8 cellular contexts compared by ENCODE assay signal in genomic region chr14:24215495-24216344, GRCh38. TPM values are rescaled to one million over a fixed set of nuclear protein-coding genes. Genes with fewer than 3 reads are reported as not detected.
DNase-seq lines count a peak whose midpoint lies in the region; ATAC-seq and TF ChIP-seq lines count a peak whose summit lies in the region.

Gene MDP1 (minus strand): TSS chr14:24216066. CDS start chr14:24215955, 111 bp downstream.

- H4K20me1 ChIP-seq in mammary epithelial cell (ENCODE audit: insufficient read depth, low read length), result no peaks in the 10 kb centered on the region

- H3K27ac ChIP-seq in AG04450 (ENCODE audit: low read depth, low read length) (peak within 1 kb of the TSS; percentile 84), WERI-Rb-1 (peak within 1 kb of the TSS; percentile 81), mammary epithelial cell (ENCODE audit: insufficient read depth, low read depth, low read length) (peak within 1 kb of the TSS; percentile 42)

- POLR2A ChIA-PET in AG04450 (lab: Yijun Ruan, JAX), result interaction anchor here (0.8 to 1.6 kb wide), 7 partner anchors 15 to 85 kb away, joined by 3 to 9 read pairs (median 4); partner anchors contain the start of genes RABGGTA and TINF2

- dilution Hi-C loops in mammary epithelial cell (cut with HindIII; ENCODE audit: low sequenced_read_pairs), result no loop called here

- peak; percentile 41 for TF ChIP-seq CTCF in AG04450 (IDR thresholded peaks at IDR 0.05; ENCODE audit: low read depth, low read length)
- TF ChIP-seq CTCF in WERI-Rb-1 (IDR thresholded peaks at IDR 0.05; ENCODE audit: low read depth, low read length), result peak; percentile 89
- TF ChIP-seq CTCF in mammary epithelial cell (conservative IDR thresholded peaks at IDR 0.05 in 1 of 2, IDR thresholded peaks at IDR 0.05 in 1 of 2; ENCODE audit: extremely low read depth in 1 of 2, insufficient read depth in 1 of 2, low read depth in 1 of 2, low read length in 2 of 2), result peak; percentile 39 to 60

- H3K9ac ChIP-seq in mammary epithelial cell (ENCODE audit: insufficient read depth, low read length), result peak within 1 kb of the TSS; percentile 74

- H3K4me3 ChIP-seq in AG04450 (ENCODE audit: low read depth, low read length) (peak within 1 kb of the TSS; percentile 79), WERI-Rb-1 (ENCODE audit: low read depth, low read length) (peak within 1 kb of the TSS; percentile 91), mammary epithelial cell (replicated peaks in 1 of 3; ENCODE audit: insufficient read depth in 1 of 3, low read depth in 2 of 3, low read length in 3 of 3) (peak within 1 kb of the TSS; percentile 34 to 86 (median 46))

- H3K9me3 ChIP-seq in AG04450 (ENCODE audit: control insufficient read depth, insufficient read depth, low read length) (no peaks in the 10 kb centered on the region; the same call in 1 of the 2 replicates), WERI-Rb-1 (ENCODE audit: severe bottlenecking) (no peaks in the 10 kb centered on the region), mammary epithelial cell (replicated peaks; ENCODE audit: insufficient read depth, low read length) (no peaks in the 10 kb centered on the region)

- ATAC-seq in GM18868 (IDR thresholded peaks at IDR 0.05; ENCODE audit: unreplicated experiment), result peak; percentile 68
- ATAC-seq in HG03108 (IDR thresholded peaks at IDR 0.05; ENCODE audit: unreplicated experiment), result peak; percentile 62

- 3% methylated on average over 23 of the region's 40 CpGs for WGBS in mammary epithelial cell (ENCODE audit: low coverage, missing lambda C conversion rate)

- H3K79me2 ChIP-seq in mammary epithelial cell (ENCODE audit: insufficient read depth, low read length), result peaks cover 38% of the 10 kb centered on the region

- CTCF ChIA-PET in AG04450 (lab: Charles Lee) (interaction anchor here (0.7 to 1.8 kb wide), 5 partner anchors 12 to 156 kb away, joined by 3 to 15 read pairs (median 5); no protein-coding TSS in a partner anchor), mammary epithelial cell (lab: Charles Lee; ENCODE audit: low non-redundant PET) (interaction anchor here (0.5 to 0.7 kb wide), 3 partner anchors 27 to 82 kb away, joined by 3 read pairs; no protein-coding TSS in a partner anchor)

- peak within 1 kb of the TSS; percentile 82 for H2AFZ ChIP-seq in mammary epithelial cell (ENCODE audit: low read depth, low read length)

- no TSS peak for BruUV-seq in mammary epithelial cell (replicated peaks; lab: Mats Ljungman, UMichigan)

- peaks cover 14% of the 10 kb centered on the region for H3K4me1 ChIP-seq in mammary epithelial cell (ENCODE audit: insufficient read depth, low read length)

- no peaks in the 10 kb centered on the region for H3K27me3 ChIP-seq in AG04450 (ENCODE audit: control insufficient read depth, insufficient read depth, low read length)
- no peaks in the 10 kb centered on the region for H3K27me3 ChIP-seq in WERI-Rb-1 (ENCODE audit: insufficient read depth, low read depth, severe bottlenecking)
- H3K27me3 ChIP-seq in mammary epithelial cell (ENCODE audit: insufficient read depth, low read length), result no peaks in the 10 kb centered on the region

- H3K36me3 ChIP-seq in WERI-Rb-1 (peaks cover 2% of the 10 kb centered on the region; the same call in 1 of the 2 replicates), mammary epithelial cell (ENCODE audit: insufficient read depth, low read length) (peaks cover 11% of the 10 kb centered on the region)

- intact Hi-C loops in mammary epithelial cell (cut with micrococcal nuclease), result loop anchor here (1.0 kb wide), 3 partner anchors 27 to 82 kb away; partner anchors contain the start of genes RABGGTA and TINF2

- peak within 1 kb of the TSS; percentile 81 for H3K4me2 ChIP-seq in mammary epithelial cell (ENCODE audit: insufficient read depth, low read depth, low read length)

- DNase-seq in AG04450 (ENCODE audit: low read depth, low spot score) (peak; percentile 43), NCI-H2171 treated with DMSO at 0.1 percent for 48 hours (lab: John Stamatoyannopoulos, UW) (peak; percentile 93), WERI-Rb-1 (peak; percentile 85), mammary epithelial cell (peak; percentile 83), iris pigment epithelial cell (ENCODE audit: low read depth) (peak; percentile 82)
- DNase-seq in stimulated activated CD4-positive, alpha-beta T cell treated with anti-CD3 and anti-CD28 coated beads, Interleukin-12 subunit alpha, Interleukin-12 subunit beta, amount 100 ng/mL, for 4 hours, result peak; percentile 77

- in situ Hi-C loops in mammary epithelial cell (cut with MboI; ENCODE audit: low sequenced_read_pairs in 2 of 2), result no loop called here

RNA-seq across cellular contexts. Expression of gene MDP1, which starts in this region (rescaled TPM):
- polyA plus RNA-seq in AG04450 (2011; rRNA removed) (14.9 and 16.1 TPM in 2 replicates), mammary epithelial cell (7.7 TPM)
- polyA minus RNA-seq in AG04450 (2011; rRNA and poly(A)+ RNA removed), result 4.2 and 5.0 TPM in 2 replicates
- 10 to 100 TPM in 1 of 2 donors, 1 to 10 TPM in 1; 6.5 to 12.0 TPM for total RNA-seq in mammary epithelial cell
- 15.8 TPM for polyA minus RNA-seq in mammary epithelial cell

Comparison
In these comparisons a context has a peak if more than half of its experiments do, and no peak if none do; other contexts are left out.
1. Peak in every context shown above with its lines: DNase-seq, ATAC-seq, H3K4me3 ChIP-seq and H3K27ac ChIP-seq.
2. DNase-seq: peak in every context shown above with its lines; median percentile 93 in NCI-H2171 treated with DMSO at 0.1 percent for 48 hours; 85 in WERI-Rb-1; 83 in mammary epithelial cell; 82 in iris pigment epithelial cell; 77 in stimulated activated CD4-positive, alpha-beta T cell treated with anti-CD3 and anti-CD28 coated beads, Interleukin-12 subunit alpha, Interleukin-12 subunit beta, amount 100 ng/mL, for 4 hours; 43 in AG04450.